23 cellular contexts compared by ENCODE assay signal in genomic region chr5:32360906-32361305, GRCh38. TPM values are rescaled to one million over a fixed set of nuclear protein-coding genes. Genes with fewer than 3 reads are reported as not detected.
DNase-seq lines count a peak whose midpoint lies in the region; ATAC-seq and TF ChIP-seq lines count a peak whose summit lies in the region.
"Had no signal": no experiment of that assay in that cellular context is flagged by ENCODE, and none has a peak within 500 bp of the region (broad histone marks: within the 10 kb centered on the region; RNA-seq: fewer than 3 reads in every experiment).

No MANE protein-coding gene starts in this region.

- no peak overlapping the region for H3K18ac ChIP-seq in mesenchymal stem cell (ENCODE audit: low read depth in 1 of 2, low read length in 2 of 2)

- H3K27ac Mint-ChIP-seq in GM23338 (0 out of 2 replicates have a peak overlapping the region, but pooled peaks have one; percentile 62), endothelial cell (ENCODE audit: unreplicated experiment) (peak overlapping the region; percentile 52)

- H3K4me2 ChIP-seq in GM23338: no peak overlapping the region
- H3K4me2 ChIP-seq in mesenchymal stem cell (ENCODE audit: low read length, poor library complexity, severe bottlenecking): no peak overlapping the region

- ATAC-seq in GM23338: no peak
- ATAC-seq in HG02610 (IDR thresholded peaks at IDR 0.05; ENCODE audit: unreplicated experiment): no peak
- ATAC-seq: Panc1 had no signal

- no peak overlapping the region for H4K91ac ChIP-seq in mesenchymal stem cell (ENCODE audit: low read length)

- no peak overlapping the region for H2AFZ ChIP-seq in GM23338
- H2AFZ ChIP-seq in mesenchymal stem cell (ENCODE audit: low read depth, low read length): no peak overlapping the region

- H3K27me3 ChIP-seq in GM23338 (ENCODE audit: insufficient read depth) (no peaks in the 10 kb centered on the region), mesenchymal stem cell (ENCODE audit: control insufficient read depth in 1 of 2, insufficient read depth in 1 of 2, low read length in 2 of 2) (no peaks in the 10 kb centered on the region)

- H4K20me1 ChIP-seq in GM23338 (replicated peaks; ENCODE audit: insufficient read depth): no peaks in the 10 kb centered on the region; the same call in 1 of the 2 replicates

- no peak for TF ChIP-seq CTCF in GM23338 (conservative IDR thresholded peaks at IDR 0.05; ENCODE audit: low read depth in 2 of 2)
- TF ChIP-seq CTCF in endothelial cell (IDR thresholded peaks at IDR 0.05; ENCODE audit: unreplicated experiment): no peak

- 0 out of 2 replicates have a peak, but pooled peaks cover 3% of the 10 kb centered on the region for H3K9me2 ChIP-seq in GM23338 (ENCODE audit: insufficient read depth)

- H4K8ac ChIP-seq in mesenchymal stem cell (ENCODE audit: low read length): no peak overlapping the region

- H3K9me3 Mint-ChIP-seq in GM23338 (peaks cover 3% of the 10 kb centered on the region; the same call in 1 of the 3 replicates), endothelial cell (ENCODE audit: unreplicated experiment) (no peaks in the 10 kb centered on the region)
- H3K9me3 Mint-ChIP-seq: CD4-positive, alpha-beta memory T cell had no signal

- WGBS in mesenchymal stem cell: no CpG with 5 or more reads among the region's 4 CpGs

- peaks cover 17% of the 10 kb centered on the region for H3K79me1 ChIP-seq in mesenchymal stem cell (replicated peaks; ENCODE audit: low read length, poor library complexity, severe bottlenecking)

- H2BK120ac ChIP-seq in mesenchymal stem cell (ENCODE audit: low read depth, low read length): no peak overlapping the region

- H3K14ac ChIP-seq in mesenchymal stem cell (ENCODE audit: low read length in 2 of 2): no peak overlapping the region

- no peak overlapping the region for H3K4ac ChIP-seq in mesenchymal stem cell (ENCODE audit: low read depth in 1 of 2, low read length in 2 of 2)

- no peak overlapping the region for H3K9ac ChIP-seq in mesenchymal stem cell (ENCODE audit: low read length)

- H3K9me3 ChIP-seq in mesenchymal stem cell (ENCODE audit: control insufficient read depth, low read length): no peaks in the 10 kb centered on the region
- H3K9me3 ChIP-seq: Caco-2 had no signal

- H3K4me1 ChIP-seq in GM23338 (ENCODE audit: insufficient read depth) (peaks cover 20% of the 10 kb centered on the region), mesenchymal stem cell (ENCODE audit: control insufficient read depth, insufficient read depth, low read depth, low read length) (no peaks in the 10 kb centered on the region)
- H3K4me1 ChIP-seq: Caco-2 had no signal

- no peak overlapping the region for H3K23ac ChIP-seq in mesenchymal stem cell (ENCODE audit: low read length in 2 of 2)

- no peak for DNase-seq in GM23338 (ENCODE audit: low spot score)
- DNase-seq in NCI-H226: peak; percentile 36
- DNase-seq in endothelial cell (ENCODE audit: low spot score): no peak
- DNase-seq in renal cortical epithelial cell (ENCODE audit: low read depth): peak; percentile 7
- DNase-seq in head of caudate nucleus: no peak
- no peak for DNase-seq in mesenchymal stem cell
- DNase-seq: C1 segment of cervical spinal cord; Caco-2; CD4-positive, alpha-beta memory T cell; H7; IMR-90; KG1; NCI-H1048; NCI-H1417; NCI-H1694; NCI-H2081; NCI-H2227 treated with DMSO at 0.1 percent for 48 hours; NCI-H510A; NCI-H69; SHP77 had no signal

- no peak overlapping the region for H2BK12ac ChIP-seq in mesenchymal stem cell (ENCODE audit: low read length in 2 of 2)

- peaks cover 21% of the 10 kb centered on the region; the same call in 2 of the 3 replicates for H3K4me1 Mint-ChIP-seq in GM23338
- peaks cover 2% of the 10 kb centered on the region for H3K4me1 Mint-ChIP-seq in endothelial cell (ENCODE audit: unreplicated experiment)
- H3K4me1 Mint-ChIP-seq: CD4-positive, alpha-beta memory T cell had no signal

- no peak overlapping the region for H3K4me3 Mint-ChIP-seq in GM23338
- no peak overlapping the region for H3K4me3 Mint-ChIP-seq in endothelial cell (ENCODE audit: unreplicated experiment)
- H3K4me3 Mint-ChIP-seq: CD4-positive, alpha-beta memory T cell had no signal

- H3K27ac ChIP-seq in GM23338 (ENCODE audit: low read depth) (peak overlapping the region; percentile 56; the same call in 1 of the 2 replicates), mesenchymal stem cell (ENCODE audit: low read length, poor library complexity, severe bottlenecking) (no peak overlapping the region)
- H3K27ac ChIP-seq: RWPE1 had no signal

- no peak overlapping the region for H2BK15ac ChIP-seq in mesenchymal stem cell (ENCODE audit: low read depth, poor library complexity, severe bottlenecking)

- intact Hi-C loops in head of caudate nucleus (cut with DNase I): no loop called here

- H3F3A ChIP-seq in GM23338 (replicated peaks; ENCODE audit: low read depth): no peaks in the 10 kb centered on the region; the same call in 1 of the 2 replicates

- H3K36me3 Mint-ChIP-seq in GM23338 (ENCODE audit: low read depth): peaks cover 28% of the 10 kb centered on the region
- H3K36me3 Mint-ChIP-seq in endothelial cell (ENCODE audit: low read depth, unreplicated experiment): peaks cover 13% of the 10 kb centered on the region

- no peak overlapping the region for H2BK5ac ChIP-seq in mesenchymal stem cell (ENCODE audit: low read depth, low read length, poor library complexity, severe bottlenecking)

- no peak overlapping the region for H2AK5ac ChIP-seq in mesenchymal stem cell (ENCODE audit: low read length, severe bottlenecking)

- H3K79me2 ChIP-seq in GM23338 (replicated peaks; ENCODE audit: insufficient read depth): no peaks in the 10 kb centered on the region

- H3K27me3 Mint-ChIP-seq in GM23338 (ENCODE audit: insufficient read depth, low read depth, poor library complexity) (no peaks in the 10 kb centered on the region), endothelial cell (ENCODE audit: unreplicated experiment) (no peaks in the 10 kb centered on the region)
- H3K27me3 Mint-ChIP-seq: CD4-positive, alpha-beta memory T cell had no signal

- peaks cover 22% of the 10 kb centered on the region; the same call in 1 of the 2 replicates for H3K36me3 ChIP-seq in GM23338 (ENCODE audit: insufficient read depth)
- H3K36me3 ChIP-seq in mesenchymal stem cell (ENCODE audit: control insufficient read depth in 1 of 2, insufficient read depth in 2 of 2, low read depth in 1 of 2, low read length in 2 of 2): peaks cover 25 to 87% of the 10 kb centered on the region in 2 experiments

- H3K4me3 ChIP-seq in GM23338 (no peak overlapping the region), mesenchymal stem cell (ENCODE audit: insufficient read depth in 1 of 2, low read depth in 1 of 2, low read length in 2 of 2) (no peak overlapping the region)

TF ChIP-seq in GM23338, 12 proteins besides CTCF, POLR2A, EP300 and RAD21:
- TF ChIP-seq POLR2AphosphoS5 (IDR thresholded peaks at IDR 0.05; ENCODE audit: low read depth): no peak

RNA-seq across cellular contexts. Expression of gene MTMR12, which starts 48.2 kb away (rescaled TPM):
- 47.4 and 51.6 TPM in 2 replicates for total RNA-seq in GM23338 (2014; rRNA removed; shearing (Covaris generic))
- polyA plus RNA-seq in GM23338 (2016; fragmentation: Nextera tagmentation; extraction: Ambion mirVana): 17.7 and 18.3 TPM in 2 replicates
- total RNA-seq in endothelial cell (ENCODE audit: unreplicated experiment) (39.4 TPM), renal cortical epithelial cell (27.3 and 61.3 TPM in 2 replicates)
- polyA plus RNA-seq in mesenchymal stem cell (2013, experiment 1 of 2): 11.1 TPM
- 11.7 TPM for polyA plus RNA-seq in mesenchymal stem cell (2013, experiment 2 of 2)

Comparison
In these comparisons a context has a peak if more than half of its experiments do, and no peak if none do; other contexts are left out.
1. DNase-seq: peak in NCI-H226 (single experiment) and renal cortical epithelial cell (single experiment); none in GM23338 (single experiment), endothelial cell (single experiment), head of caudate nucleus (0 of 42) and mesenchymal stem cell (single experiment).